Comparison of ENCODE assay signal across 9 cellular contexts in the genomic region with DNA sequence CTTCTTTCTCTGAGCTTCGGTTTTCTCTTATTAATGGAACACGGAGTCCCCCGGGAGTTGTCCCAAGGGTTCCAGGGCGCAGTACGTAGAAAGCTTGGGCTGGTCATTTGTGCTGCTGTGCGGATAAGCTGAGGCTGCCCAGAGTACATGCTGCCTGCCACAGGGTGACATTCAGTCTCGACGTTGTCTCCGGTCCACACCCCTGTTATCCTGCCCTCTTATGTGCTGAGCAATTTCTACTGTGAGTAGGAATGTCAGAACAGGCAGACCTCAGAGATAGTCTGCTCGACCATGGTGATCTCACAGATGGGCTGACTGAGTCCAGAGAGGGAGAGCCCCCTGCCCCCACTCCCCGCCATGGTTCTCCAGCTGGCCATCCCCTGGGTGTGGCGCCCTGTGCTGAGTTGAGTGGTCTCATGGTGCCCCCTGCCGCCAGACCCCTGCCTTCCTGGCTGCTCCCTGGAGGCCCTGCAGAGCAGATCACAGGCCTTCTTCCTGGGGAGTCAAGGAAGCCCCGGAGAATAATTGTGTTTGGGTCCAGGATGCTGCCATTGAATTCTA.
DNase-seq lines count a peak whose midpoint lies in the region; ATAC-seq and TF ChIP-seq lines count a peak whose summit lies in the region.
"Had no signal": no experiment of that assay in that cellular context is flagged by ENCODE, and none has a peak within 500 bp of the region (broad histone marks: within the 10 kb centered on the region; RNA-seq: fewer than 3 reads in every experiment).

No MANE protein-coding gene starts in this region.

- peaks cover 59% of the 10 kb centered on the region for H3K4me1 ChIP-seq in upper lobe of right lung

- peaks cover 36% of the 10 kb centered on the region for H3K36me3 ChIP-seq in upper lobe of right lung

- intact Hi-C loops in upper lobe of right lung (cut with DNase I) = loop anchor here (5.0 kb wide), 1 partner anchor 140 kb away; no protein-coding TSS in a partner anchor

- DNase-seq in activated gamma-delta T cell treated with Interleukin-2 at 50 U/mL for 16 hours = peak; percentile 25
- no peak for DNase-seq in activated gamma-delta T cell (lab: John Stamatoyannopoulos, UW)
- DNase-seq in lung microvascular endothelial cell (ENCODE audit: low read depth in 2 of 2) = peak; percentile 58 to 65
- no peak for DNase-seq in upper lobe of right lung
- no peak for DNase-seq in Ammon's horn (ENCODE audit: low spot score)
- DNase-seq in kidney glomerular epithelial cell (lab: John Stamatoyannopoulos, UW) = no peak
- DNase-seq in GM20000 (ENCODE audit: low spot score) = no peak

- peak; percentile 42 for TF ChIP-seq CTCF in upper lobe of right lung (IDR thresholded peaks at IDR 0.05)
- TF ChIP-seq CTCF in GM20000 (IDR thresholded peaks at IDR 0.05; ENCODE audit: extremely low read depth, missing control alignments) = no peak

- peak overlapping the region; percentile 55 for H3K27ac ChIP-seq in cingulate gyrus (ENCODE audit: low read depth, low read length)
- peak overlapping the region; percentile 70 for H3K27ac ChIP-seq in upper lobe of right lung

- peak; percentile 37 for ATAC-seq in upper lobe of right lung
- ATAC-seq: CD8-positive, alpha-beta T cell had no signal

- H3K4me3 ChIP-seq in upper lobe of right lung = no peak overlapping the region

- H3K9me3 ChIP-seq in upper lobe of right lung = no peaks in the 10 kb centered on the region

- H3K27me3 ChIP-seq in upper lobe of right lung = no peaks in the 10 kb centered on the region

Comparison
In these comparisons a context has a peak if more than half of its experiments do, and no peak if none do; other contexts are left out.
1. DNase-seq: peak in activated gamma-delta T cell treated with Interleukin-2 at 50 U/mL for 16 hours (single experiment) and lung microvascular endothelial cell (2 of 2); none in activated gamma-delta T cell (single experiment), upper lobe of right lung (single experiment), Ammon's horn (single experiment), kidney glomerular epithelial cell (single experiment) and GM20000 (single experiment).